Comparison of ENCODE assay signal across 10 cellular contexts in genomic region chr7:117872565-117873055, GRCh38. TPM values are rescaled to one million over a fixed set of nuclear protein-coding genes. Genes with fewer than 3 reads are reported as not detected.
DNase-seq lines count a peak whose midpoint lies in the region; ATAC-seq, FAIRE-seq and TF ChIP-seq lines count a peak whose summit lies in the region.
"Had no signal": no experiment of that assay in that cellular context is flagged by ENCODE, and none has a peak within 500 bp of the region (broad histone marks: within the 10 kb centered on the region; RNA-seq: fewer than 3 reads in every experiment).

No MANE protein-coding gene starts in this region.

- peak in 1 of 4 experiments; percentile 46 for TF ChIP-seq CTCF in gastroesophageal sphincter (IDR thresholded peaks at IDR 0.05)

- H3K36me3 ChIP-seq in gastroesophageal sphincter (no peaks in the 10 kb centered on the region), neuron (ENCODE audit: insufficient read depth, low read length) (no peaks in the 10 kb centered on the region)

- H3K27me3 ChIP-seq in gastroesophageal sphincter (no peaks in the 10 kb centered on the region), neuron (ENCODE audit: insufficient read depth, low read length) (peaks cover 15% of the 10 kb centered on the region)

- no peaks in the 10 kb centered on the region for H3K9me3 ChIP-seq in T-helper 17 cell (ENCODE audit: control insufficient read depth, low read length, poor library complexity, severe bottlenecking)
- H3K9me3 ChIP-seq in gastroesophageal sphincter: no peaks in the 10 kb centered on the region
- no peaks in the 10 kb centered on the region for H3K9me3 ChIP-seq in neuron (ENCODE audit: low read length)

- no peak overlapping the region for H3K27ac Mint-ChIP-seq in T-helper 17 cell

- H3K4me3 Mint-ChIP-seq in T-helper 17 cell: peak overlapping the region; percentile 72

- H3K27ac ChIP-seq in gastroesophageal sphincter: peak overlapping the region; percentile 39 to 90 (median 86)
- H3K27ac ChIP-seq: 22Rv1 had no signal

- H3K4me1 ChIP-seq in gastroesophageal sphincter (peaks cover 0 to 53% (median 0%) of the 10 kb centered on the region in 3 donors), neuron (ENCODE audit: insufficient read depth, low read length) (peaks cover 5% of the 10 kb centered on the region)

- DNase-seq in DMS 273 (lab: John Stamatoyannopoulos, UW; ENCODE audit: unreplicated experiment) (peak; percentile 37), DMS 273 treated with DMSO at 0.1 percent for 48 hours (lab: John Stamatoyannopoulos, UW) (no peak), T-helper 17 cell (no peak), GM12892 (ENCODE audit: insufficient read length) (no peak)
- no peak for DNase-seq in stimulated activated CD4-positive, alpha-beta T cell treated with anti-CD3 and anti-CD28 coated beads, Interleukin-2, amount 100 ng/mL, for 24 hours

- no peak for FAIRE-seq in GM12892 (lab: Jason Lieb, UNC)

- ATAC-seq in T-helper 17 cell (no peak), gastroesophageal sphincter (peak; percentile 53), HG02840 (IDR thresholded peaks at IDR 0.05; ENCODE audit: low FRiP score, unreplicated experiment) (no peak)

- 0% methylated on average over 2 of the region's 27 CpGs; no CpG with 5 or more reads in 1 of the 2 donors for WGBS in gastroesophageal sphincter (ENCODE audit: low coverage in 1 of 2), 2 donors

- TF ChIP-seq POLR2A in gastroesophageal sphincter (IDR thresholded peaks at IDR 0.05) (no peak), GM12892 (IDR thresholded peaks at IDR 0.05; ENCODE audit: low read depth, low read length) (no peak)

- peak overlapping the region; percentile 87 for H2AFZ ChIP-seq in neuron (ENCODE audit: low read depth, low read length)

- H3K4me3 ChIP-seq in gastroesophageal sphincter (peak overlapping the region; percentile 73 to 97), neuron (ENCODE audit: low read length) (peak overlapping the region; percentile 60)

- H3K36me3 Mint-ChIP-seq in T-helper 17 cell (ENCODE audit: low read depth): peaks cover 5% of the 10 kb centered on the region

- peaks cover 47% of the 10 kb centered on the region for H3K27me3 Mint-ChIP-seq in T-helper 17 cell

- peaks cover 8% of the 10 kb centered on the region for H3K4me1 Mint-ChIP-seq in T-helper 17 cell

- no peak for TF ChIP-seq EP300 in gastroesophageal sphincter (IDR thresholded peaks at IDR 0.05)

RNA-seq across cellular contexts. Expression of gene CTTNBP2, which starts 0.6 kb away (rescaled TPM):
- total RNA-seq in T-helper 17 cell (under 1 TPM in 1 of 2 donors, not detected in 1; 0.39 TPM), gastroesophageal sphincter (10 to 100 TPM in 3 of 4 donors, 1 to 10 TPM in 1; 6.1 to 17.4 (median 13.8) TPM)
- polyA plus RNA-seq in GM12892 (2012; ENCODE audit: missing spikeins): not detected
- total RNA-seq: T-helper 2 cell treated with Interferon-gamma antibody and Interleukin-4, amounts not matched to agents 100 ng/mL and 5 ng/mL, for 36 hours had no signal

Comparison
In these comparisons a context has a peak if more than half of its experiments do, and no peak if none do; other contexts are left out.
1. RNA of gene CTTNBP2, which starts 0.6 kb away (total RNA-seq): 6.1 to 17.4 TPM in gastroesophageal sphincter; 0.39 TPM in T-helper 17 cell; every median in the first group is over 4 times any median in the second.